In the genomic region with DNA sequence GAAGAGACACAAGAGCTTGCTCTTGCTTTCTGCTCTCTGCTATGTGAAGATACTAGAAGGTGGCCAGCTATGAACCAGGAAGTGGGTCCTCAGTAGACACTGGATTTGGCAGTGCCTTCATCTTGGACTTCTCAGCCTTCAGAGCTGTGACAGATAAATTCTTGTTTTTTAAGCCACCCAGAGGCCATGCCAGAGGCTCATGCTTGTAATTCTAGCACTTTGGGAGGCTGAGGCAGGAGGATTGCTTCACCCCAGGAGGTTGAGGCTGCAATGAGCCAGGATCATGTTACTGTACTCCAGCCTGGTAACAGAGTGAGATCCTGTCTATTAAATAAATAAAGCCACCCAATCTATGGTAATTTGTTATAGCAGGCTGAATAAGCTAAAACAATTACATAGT, we compare ENCODE assay signal across 27 cellular contexts.
"Had no signal": no experiment of that assay in that cellular context is flagged by ENCODE, and none has a peak within 500 bp of the region (broad histone marks: within the 10 kb centered on the region; RNA-seq: fewer than 3 reads in every experiment).

No MANE protein-coding gene starts in this region.

- H3K9me3 ChIP-seq: gastrocnemius medialis, heart left ventricle, mucosa of descending colon, ovary, psoas muscle, stomach, thyroid gland had no signal

- H3K27ac ChIP-seq: coronary artery, gastrocnemius medialis, heart left ventricle, hepatocyte, neural progenitor cell, ovary, psoas muscle, stomach, thyroid gland had no signal

- H3K36me3 ChIP-seq: gastrocnemius medialis, heart left ventricle, neural progenitor cell, ovary, stomach, thyroid gland had no signal

- H3K27ac Mint-ChIP-seq: effector memory CD8-positive, alpha-beta T cell; memory B cell; mesothelial cell of epicardium; naive B cell; natural killer cell treated with Interleukin-12 subunit alpha and Interleukin-12 subunit beta and Interleukin-15 and Interleukin-18, amount 100 ng/mL, for 72 hours; neural progenitor cell; stimulated activated effector memory CD8-positive, alpha-beta T cell treated with anti-CD3 and anti-CD28 coated beads, Interleukin-12 subunit alpha, Interleukin-12 subunit beta, amount 100 ng/mL, for 72 hours; type B pancreatic cell had no signal

- H2AFZ ChIP-seq: hepatocyte had no signal

- H3K9ac ChIP-seq: neural progenitor cell had no signal

- H3K4me2 ChIP-seq: hepatocyte, neural progenitor cell, smooth muscle cell had no signal

- ATAC-seq: effector memory CD8-positive, alpha-beta T cell; gastrocnemius medialis; heart left ventricle; left lobe of liver; mucosa of descending colon; natural killer cell treated with Interleukin-12 subunit alpha and Interleukin-12 subunit beta and Interleukin-15 and Interleukin-18, amount 100 ng/mL, for 72 hours; psoas muscle; sciatic nerve; stimulated activated effector memory CD8-positive, alpha-beta T cell treated with anti-CD3 and anti-CD28 coated beads, Interleukin-12 subunit alpha, Interleukin-12 subunit beta, amount 100 ng/mL, for 72 hours had no signal

- H3K27me3 Mint-ChIP-seq: effector memory CD8-positive, alpha-beta T cell; naive B cell; natural killer cell treated with Interleukin-12 subunit alpha and Interleukin-12 subunit beta and Interleukin-15 and Interleukin-18, amount 100 ng/mL, for 72 hours; type B pancreatic cell had no signal

- H3K27me3 ChIP-seq: gastrocnemius medialis, heart left ventricle, hepatocyte, neural progenitor cell, ovary, stomach, thyroid gland had no signal

- H3K79me2 ChIP-seq: hepatocyte had no signal

- H3K36me3 Mint-ChIP-seq: memory B cell; mesothelial cell of epicardium; naive B cell; natural killer cell treated with Interleukin-12 subunit alpha and Interleukin-12 subunit beta and Interleukin-15 and Interleukin-18, amount 100 ng/mL, for 72 hours; neural progenitor cell; stimulated activated effector memory CD8-positive, alpha-beta T cell treated with anti-CD3 and anti-CD28 coated beads, Interleukin-12 subunit alpha, Interleukin-12 subunit beta, amount 100 ng/mL, for 72 hours; type B pancreatic cell had no signal

- H3K4me1 ChIP-seq: neural progenitor cell, psoas muscle had no signal

- H3K4me3 ChIP-seq: coronary artery, gastrocnemius medialis, heart left ventricle, hepatocyte, lung, mucosa of descending colon, neural progenitor cell, ovary, psoas muscle, smooth muscle cell, stomach, thyroid gland had no signal

- H3K4me3 Mint-ChIP-seq: effector memory CD8-positive, alpha-beta T cell; memory B cell; mesothelial cell of epicardium; natural killer cell treated with Interleukin-12 subunit alpha and Interleukin-12 subunit beta and Interleukin-15 and Interleukin-18, amount 100 ng/mL, for 72 hours; neural progenitor cell; stimulated activated effector memory CD8-positive, alpha-beta T cell treated with anti-CD3 and anti-CD28 coated beads, Interleukin-12 subunit alpha, Interleukin-12 subunit beta, amount 100 ng/mL, for 72 hours; type B pancreatic cell had no signal

- H3K4me1 Mint-ChIP-seq: memory B cell; naive B cell; stimulated activated effector memory CD8-positive, alpha-beta T cell treated with anti-CD3 and anti-CD28 coated beads, Interleukin-12 subunit alpha, Interleukin-12 subunit beta, amount 100 ng/mL, for 72 hours had no signal

- DNase-seq: effector memory CD8-positive, alpha-beta T cell; foreskin fibroblast; gastrocnemius medialis; heart left ventricle; kidney; mucosa of descending colon; naive B cell; ovary; posterior cingulate gyrus; psoas muscle; stimulated activated CD4-positive, alpha-beta T cell treated with anti-CD3 and anti-CD28 coated beads, Interleukin-2, amount 100 ng/mL, for 24 hours; stimulated activated CD4-positive, alpha-beta T cell treated with anti-CD3 and anti-CD28 coated beads, Interleukin-4, amount 100 ng/mL, for 24 hours; stimulated activated naive CD4-positive, alpha-beta T cell treated with Interleukin-2 at 50 U/mL for 16 hours; stomach; thyroid gland had no signal

- H3K9me3 Mint-ChIP-seq: effector memory CD8-positive, alpha-beta T cell; memory B cell; mesothelial cell of epicardium; naive B cell; natural killer cell treated with Interleukin-12 subunit alpha and Interleukin-12 subunit beta and Interleukin-15 and Interleukin-18, amount 100 ng/mL, for 72 hours; stimulated activated effector memory CD8-positive, alpha-beta T cell treated with anti-CD3 and anti-CD28 coated beads, Interleukin-12 subunit alpha, Interleukin-12 subunit beta, amount 100 ng/mL, for 72 hours; type B pancreatic cell had no signal
